Comparison of ENCODE assay signal across 8 cellular contexts in genomic region chr15:73983211-73983727, GRCh38. TPM values are rescaled to one million over a fixed set of nuclear protein-coding genes. Genes with fewer than 3 reads are reported as not detected.
DNase-seq lines count a peak whose midpoint lies in the region; ATAC-seq and TF ChIP-seq lines count a peak whose summit lies in the region.

No MANE protein-coding gene starts in this region.

- peaks cover 29 to 43% of the 10 kb centered on the region in 2 experiments for H3K4me1 ChIP-seq in neutrophil (ENCODE audit: control insufficient read depth in 1 of 2, insufficient read depth in 1 of 2, low read depth in 1 of 2, low read length in 1 of 2)

- H3K27ac Mint-ChIP-seq in natural killer cell: no peak overlapping the region

- no peak overlapping the region for H3K4me3 ChIP-seq in neutrophil (ENCODE audit: low read depth in 1 of 2, low read length in 1 of 2)

- H3K4me3 Mint-ChIP-seq in natural killer cell: no peak overlapping the region

- H3K9me3 ChIP-seq in neutrophil: no peaks in the 10 kb centered on the region

- no peaks in the 10 kb centered on the region for H3K36me3 ChIP-seq in neutrophil

- H3K27ac ChIP-seq in neutrophil: peak overlapping the region; percentile 62

- intact Hi-C loops in natural killer cell (cut with micrococcal nuclease): no loop called here

- TF ChIP-seq CTCF in neutrophil (IDR thresholded peaks at IDR 0.05) (no peak), natural killer cell (IDR thresholded peaks at IDR 0.05) (no peak)

- H3K9me3 Mint-ChIP-seq in natural killer cell: no peaks in the 10 kb centered on the region

- ATAC-seq in natural killer cell: no peak
- ATAC-seq in GM21528 (IDR thresholded peaks at IDR 0.05; ENCODE audit: low FRiP score, unreplicated experiment): no peak
- ATAC-seq in HG03175 (IDR thresholded peaks at IDR 0.05; ENCODE audit: unreplicated experiment): no peak

- no peaks in the 10 kb centered on the region for H3K27me3 ChIP-seq in neutrophil

- peaks cover 0 to 13% of the 10 kb centered on the region in 2 donors for H3K4me1 Mint-ChIP-seq in natural killer cell

- no peaks in the 10 kb centered on the region for H3K36me3 Mint-ChIP-seq in natural killer cell

- H3K27me3 Mint-ChIP-seq in natural killer cell (ENCODE audit: low read depth in 2 of 2): peaks cover 7 to 8% of the 10 kb centered on the region in 2 donors

- peak; percentile 76 for DNase-seq in AG20443 (ENCODE audit: low spot score)
- DNase-seq in NCI-H2171 treated with DMSO at 0.1 percent for 48 hours (lab: John Stamatoyannopoulos, UW): peak; percentile 89
- peak; percentile 64 for DNase-seq in dermis blood vessel endothelial cell
- DNase-seq in NCI-H748 (lab: John Stamatoyannopoulos, UW; ENCODE audit: unreplicated experiment): no peak
- DNase-seq in natural killer cell: no peak

RNA-seq across cellular contexts. Expression of gene STOML1, which starts 8.8 kb away (rescaled TPM):
- 19.9 and 22.3 TPM in 2 replicates for total RNA-seq in dermis blood vessel endothelial cell
- 1 to 10 TPM; 5.6 to 8.2 (median 7.0) TPM for total RNA-seq in natural killer cell

RNA-seq across cellular contexts. Expression of gene PML, which starts 11.2 kb away (rescaled TPM):
- total RNA-seq in dermis blood vessel endothelial cell (95.5 and 176 TPM in 2 replicates), natural killer cell (10 to 100 TPM; 65.8 to 68.7 (median 67.6) TPM)

RNA-seq across cellular contexts. Expression of gene LOXL1, which starts 57.0 kb away (rescaled TPM):
- total RNA-seq in dermis blood vessel endothelial cell (0.68 and 0.70 TPM in 2 replicates), natural killer cell (1 to 10 TPM; 1.1 to 1.4 (median 1.3) TPM)

Comparison
In these comparisons a context has a peak if more than half of its experiments do, and no peak if none do; other contexts are left out.
1. DNase-seq: peak in AG20443 (single experiment), NCI-H2171 treated with DMSO at 0.1 percent for 48 hours (single experiment) and dermis blood vessel endothelial cell (single experiment); none in NCI-H748 (single experiment) and natural killer cell (single experiment).